26 cellular contexts compared by ENCODE assay signal in the genomic region with DNA sequence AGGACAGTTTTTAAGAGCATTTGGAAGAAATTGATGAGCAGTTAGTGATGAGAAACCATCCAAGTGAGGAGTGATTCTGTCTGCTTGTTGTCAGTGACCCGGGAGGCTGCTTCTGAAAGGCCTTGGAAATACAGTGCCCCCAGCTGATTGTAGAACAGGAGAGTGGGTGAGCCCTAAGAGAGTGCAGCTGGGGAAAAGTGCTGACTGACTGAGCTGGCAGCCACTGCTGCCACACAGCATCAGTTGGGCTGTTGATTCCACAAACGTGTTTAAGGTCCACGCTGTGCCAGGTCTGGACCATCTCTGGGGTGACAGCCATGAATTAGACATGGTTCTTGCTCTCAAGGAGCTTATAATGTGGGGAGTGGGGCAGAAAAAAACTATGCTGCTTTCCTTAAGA. TPM values are rescaled to one million over a fixed set of nuclear protein-coding genes. Genes with fewer than 3 reads are reported as not detected.
DNase-seq lines count a peak whose midpoint lies in the region; ATAC-seq and TF ChIP-seq lines count a peak whose summit lies in the region.
"Had no signal": no experiment of that assay in that cellular context is flagged by ENCODE, and none has a peak within 500 bp of the region (broad histone marks: within the 10 kb centered on the region; RNA-seq: fewer than 3 reads in every experiment).

No MANE protein-coding gene starts in this region.

- CTCF ChIA-PET in activated CD4-positive, alpha-beta T cell treated with anti-CD3 and anti-CD28 coated beads for 36 hours (lab: Charles Lee) = interaction anchor here (1.6 kb wide), 1 partner anchor 47 kb away, joined by 5 read pairs; no protein-coding TSS in a partner anchor

- H3K27ac ChIP-seq in esophagus squamous epithelium = peak overlapping the region in 3 of 4 donors; percentile 39 to 66 (median 52)
- no peak overlapping the region for H3K27ac ChIP-seq in testis
- no peak overlapping the region for H3K27ac ChIP-seq in vagina
- H3K27ac ChIP-seq in WERI-Rb-1 = no peak overlapping the region
- H3K27ac ChIP-seq: brain microvascular endothelial cell, SJSA1 had no signal

- no peaks in the 10 kb centered on the region for H3K27me3 ChIP-seq in esophagus squamous epithelium
- no peaks in the 10 kb centered on the region for H3K27me3 ChIP-seq in testis
- H3K27me3 ChIP-seq in vagina = no peaks in the 10 kb centered on the region
- no peaks in the 10 kb centered on the region for H3K27me3 ChIP-seq in WERI-Rb-1 (ENCODE audit: insufficient read depth, low read depth, severe bottlenecking)
- H3K27me3 ChIP-seq: brain microvascular endothelial cell, SJSA1 had no signal

- peaks cover 0 to 21% (median 0%) of the 10 kb centered on the region in 3 donors for H3K36me3 ChIP-seq in esophagus squamous epithelium
- no peaks in the 10 kb centered on the region for H3K36me3 ChIP-seq in testis (ENCODE audit: low read depth, missing control alignments)
- no peaks in the 10 kb centered on the region for H3K36me3 ChIP-seq in vagina
- peaks cover 16% of the 10 kb centered on the region for H3K36me3 ChIP-seq in WERI-Rb-1

- H3K9me3 ChIP-seq in esophagus squamous epithelium = no peaks in the 10 kb centered on the region
- H3K9me3 ChIP-seq in testis = no peaks in the 10 kb centered on the region
- H3K9me3 ChIP-seq in vagina = no peaks in the 10 kb centered on the region
- H3K9me3 ChIP-seq in WERI-Rb-1 (ENCODE audit: severe bottlenecking) = no peaks in the 10 kb centered on the region
- H3K9me3 ChIP-seq: SJSA1 had no signal

- TF ChIP-seq CTCF in esophagus squamous epithelium (IDR thresholded peaks at IDR 0.05) (no peak), testis (IDR thresholded peaks at IDR 0.05) (no peak), vagina (IDR thresholded peaks at IDR 0.05) (no peak), WERI-Rb-1 (IDR thresholded peaks at IDR 0.05; ENCODE audit: low read depth, low read length) (no peak)

- peaks cover 48% of the 10 kb centered on the region for H3K36me3 Mint-ChIP-seq in activated CD4-positive, alpha-beta T cell treated with anti-CD3 and anti-CD28 coated beads for 36 hours (ENCODE audit: low read depth)
- H3K36me3 Mint-ChIP-seq in activated T-helper 2 cell treated with anti-CD3 and anti-CD28 coated beads, Interferon-gamma antibody, Interleukin-2, Interleukin-4, amounts not matched to agents 10 μg/mL and 5 μg/mL and 100 μg/mL, durations not matched to agents 14 hours and 24 hours and 36 hours (ENCODE audit: low read depth) = peaks cover 49% of the 10 kb centered on the region

- intact Hi-C loops in activated CD4-positive, alpha-beta T cell treated with anti-CD3 and anti-CD28 coated beads for 36 hours (cut with DNase I, micrococcal nuclease) = no loop called here
- intact Hi-C loops in activated T-helper 2 cell treated with anti-CD3 and anti-CD28 coated beads, Interferon-gamma antibody, Interleukin-2, Interleukin-4, amounts not matched to agents 10 μg/mL and 5 μg/mL and 100 μg/mL, durations not matched to agents 14 hours and 24 hours and 36 hours (cut with micrococcal nuclease) = no loop called here
- intact Hi-C loops in esophagus squamous epithelium (cut with DNase I) = no loop called here
- intact Hi-C loops in testis (cut with DNase I; ENCODE audit: low total_unique reads) = no loop called here
- intact Hi-C loops in vagina (cut with DNase I) = no loop called here

- H3K9me3 Mint-ChIP-seq in activated CD4-positive, alpha-beta T cell treated with anti-CD3 and anti-CD28 coated beads for 36 hours (ENCODE audit: low read depth) = no peaks in the 10 kb centered on the region
- peaks cover 5% of the 10 kb centered on the region for H3K9me3 Mint-ChIP-seq in activated T-helper 2 cell treated with anti-CD3 and anti-CD28 coated beads, Interferon-gamma antibody, Interleukin-2, Interleukin-4, amounts not matched to agents 10 μg/mL and 5 μg/mL and 100 μg/mL, durations not matched to agents 14 hours and 24 hours and 36 hours

- no peak for TF ChIP-seq POLR2A in esophagus squamous epithelium (IDR thresholded peaks at IDR 0.05)
- TF ChIP-seq POLR2A in testis (IDR thresholded peaks at IDR 0.05) = no peak
- TF ChIP-seq POLR2A in vagina (IDR thresholded peaks at IDR 0.05) = no peak

- H3K27me3 Mint-ChIP-seq in activated CD4-positive, alpha-beta T cell treated with anti-CD3 and anti-CD28 coated beads for 36 hours = no peaks in the 10 kb centered on the region
- no peaks in the 10 kb centered on the region for H3K27me3 Mint-ChIP-seq in activated T-helper 2 cell treated with anti-CD3 and anti-CD28 coated beads, Interferon-gamma antibody, Interleukin-2, Interleukin-4, amounts not matched to agents 10 μg/mL and 5 μg/mL and 100 μg/mL, durations not matched to agents 14 hours and 24 hours and 36 hours (ENCODE audit: low read depth)
- H3K27me3 Mint-ChIP-seq: activated B cell treated with CpG ODN at 0.5 μM for 24 hours; activated naive CD8-positive, alpha-beta T cell; dendritic cell treated with granulocyte-macrophage colony-stimulating factor and Interleukin-4, amounts not matched to agents 40 ng/mL and 50 ng/mL, for 4 days; IgD-negative memory B cell; naive B cell had no signal

- no peak overlapping the region for H3K4me3 Mint-ChIP-seq in activated CD4-positive, alpha-beta T cell treated with anti-CD3 and anti-CD28 coated beads for 36 hours
- H3K4me3 Mint-ChIP-seq in activated T-helper 2 cell treated with anti-CD3 and anti-CD28 coated beads, Interferon-gamma antibody, Interleukin-2, Interleukin-4, amounts not matched to agents 10 μg/mL and 5 μg/mL and 100 μg/mL, durations not matched to agents 14 hours and 24 hours and 36 hours (ENCODE audit: low read depth) = no peak overlapping the region
- H3K4me3 Mint-ChIP-seq: activated B cell treated with CpG ODN at 0.5 μM for 24 hours; activated naive CD8-positive, alpha-beta T cell; dendritic cell treated with granulocyte-macrophage colony-stimulating factor and Interleukin-4, amounts not matched to agents 40 ng/mL and 50 ng/mL, for 4 days; IgD-negative memory B cell; naive B cell; T-helper 1 cell treated with Interleukin-12 subunit alpha and Interleukin-12 subunit beta and Interleukin-4 antibody, amounts not matched to agents 30 μg/mL and 1 μg/mL, for 36 hours had no signal

- no peak for ATAC-seq in activated CD4-positive, alpha-beta T cell treated with anti-CD3 and anti-CD28 coated beads for 36 hours
- no peak for ATAC-seq in HG02840 (IDR thresholded peaks at IDR 0.05; ENCODE audit: low FRiP score, unreplicated experiment)
- ATAC-seq: left colon had no signal

- WGBS in esophagus squamous epithelium, 2 donors = 63 to 85% methylated on average over 1 to 3 of the region's 3 CpGs
- whole genome bisulfite sequencing in testis, 2 donors = 48 to 49% methylated on average over 3 of the region's 3 CpGs

- H3K4me1 ChIP-seq in esophagus squamous epithelium = peaks cover 0 to 58% (median 9%) of the 10 kb centered on the region in 3 donors
- H3K4me1 ChIP-seq in testis = peaks cover 32% of the 10 kb centered on the region
- peaks cover 15% of the 10 kb centered on the region for H3K4me1 ChIP-seq in vagina

- no peak for DNase-seq in activated CD4-positive, alpha-beta T cell treated with anti-CD3 and anti-CD28 coated beads for 36 hours
- DNase-seq in activated CD4-positive, alpha-beta T cell treated with anti-CD3 and anti-CD28 coated beads for 1 hour = no peak
- no peak for DNase-seq in activated T-helper 2 cell treated with anti-CD3 and anti-CD28 coated beads, Interferon-gamma antibody, Interleukin-2, Interleukin-4, amounts not matched to agents 10 μg/mL and 5 μg/mL and 100 μg/mL, durations not matched to agents 14 hours and 24 hours and 36 hours (ENCODE audit: low spot score)
- DNase-seq in esophagus squamous epithelium (lab: John Stamatoyannopoulos, UW) (no peak), testis (peak; percentile 17), vagina (ENCODE audit: extremely low spot score in 2 of 2) (no peak), WERI-Rb-1 (no peak)
- DNase-seq: 8988T; activated B cell treated with CpG ODN at 0.5 μM for 24 hours; activated CD8-positive, alpha-beta memory T cell treated with anti-CD3 and anti-CD28 coated beads for 24 hours; activated T-cell treated with anti-CD3 and anti-CD28 coated beads, Interleukin-2, amount 50 U/mL, for 48 hours; brain microvascular endothelial cell; GF-D8; left colon; mesenchymal stem cell; naive B cell; NCI-H1436; NCI-H510A treated with DMSO at 0.1 percent for 48 hours; occipital lobe; right cardiac atrium had no signal

- POLR2A ChIA-PET in activated CD4-positive, alpha-beta T cell treated with anti-CD3 and anti-CD28 coated beads for 36 hours (lab: Charles Lee) = no interaction called here

- peak overlapping the region; percentile 8 for H3K27ac Mint-ChIP-seq in activated CD4-positive, alpha-beta T cell treated with anti-CD3 and anti-CD28 coated beads for 36 hours
- H3K27ac Mint-ChIP-seq in activated T-helper 2 cell treated with anti-CD3 and anti-CD28 coated beads, Interferon-gamma antibody, Interleukin-2, Interleukin-4, amounts not matched to agents 10 μg/mL and 5 μg/mL and 100 μg/mL, durations not matched to agents 14 hours and 24 hours and 36 hours = peak overlapping the region; percentile 4
- H3K27ac Mint-ChIP-seq: activated B cell treated with CpG ODN at 0.5 μM for 24 hours; activated naive CD8-positive, alpha-beta T cell; dendritic cell treated with granulocyte-macrophage colony-stimulating factor and Interleukin-4, amounts not matched to agents 40 ng/mL and 50 ng/mL, for 4 days; IgD-negative memory B cell; T-helper 1 cell treated with Interleukin-12 subunit alpha and Interleukin-12 subunit beta and Interleukin-4 antibody, amounts not matched to agents 30 μg/mL and 1 μg/mL, for 36 hours had no signal

- H3K4me1 Mint-ChIP-seq in activated CD4-positive, alpha-beta T cell treated with anti-CD3 and anti-CD28 coated beads for 36 hours = peaks cover 31% of the 10 kb centered on the region
- peaks cover 13% of the 10 kb centered on the region for H3K4me1 Mint-ChIP-seq in activated T-helper 2 cell treated with anti-CD3 and anti-CD28 coated beads, Interferon-gamma antibody, Interleukin-2, Interleukin-4, amounts not matched to agents 10 μg/mL and 5 μg/mL and 100 μg/mL, durations not matched to agents 14 hours and 24 hours and 36 hours (ENCODE audit: low read depth)

- H3K4me3 ChIP-seq in esophagus squamous epithelium (peak overlapping the region in 1 of 4 donors; percentile 12), testis (no peak overlapping the region), vagina (no peak overlapping the region), WERI-Rb-1 (ENCODE audit: low read depth, low read length) (no peak overlapping the region)
- H3K4me3 ChIP-seq: SJSA1 had no signal

RNA-seq across cellular contexts. Expression of a gene that starts 18.9 kb away (rescaled TPM):
- 100 to 1,000 TPM; 131 to 154 TPM for total RNA-seq in activated CD4-positive, alpha-beta T cell treated with anti-CD3 and anti-CD28 coated beads for 36 hours
- total RNA-seq in activated T-helper 2 cell treated with anti-CD3 and anti-CD28 coated beads, Interferon-gamma antibody, Interleukin-2, Interleukin-4, amounts not matched to agents 10 μg/mL and 5 μg/mL and 100 μg/mL, durations not matched to agents 14 hours and 24 hours and 36 hours = 145 and 149 TPM in 2 replicates
- total RNA-seq in esophagus squamous epithelium (10 to 100 TPM; 38.2 to 46.5 (median 41.2) TPM), testis (100 to 1,000 TPM in 1 of 2 donors, 10 to 100 TPM in 1; 94.2 to 102 TPM), vagina (43.7 TPM)
- polyA plus RNA-seq in testis (ENCODE audit: insufficient read depth, low read depth, low replicate concordance) = 147 TPM

Comparison
In these comparisons a context has a peak if more than half of its experiments do, and no peak if none do; other contexts are left out.
1. H3K27ac ChIP-seq: peak in esophagus squamous epithelium (3 of 4); none in testis (0 of 2), vagina (single experiment) and WERI-Rb-1 (single experiment).